22 cellular contexts compared by ENCODE assay signal in the genomic region with DNA sequence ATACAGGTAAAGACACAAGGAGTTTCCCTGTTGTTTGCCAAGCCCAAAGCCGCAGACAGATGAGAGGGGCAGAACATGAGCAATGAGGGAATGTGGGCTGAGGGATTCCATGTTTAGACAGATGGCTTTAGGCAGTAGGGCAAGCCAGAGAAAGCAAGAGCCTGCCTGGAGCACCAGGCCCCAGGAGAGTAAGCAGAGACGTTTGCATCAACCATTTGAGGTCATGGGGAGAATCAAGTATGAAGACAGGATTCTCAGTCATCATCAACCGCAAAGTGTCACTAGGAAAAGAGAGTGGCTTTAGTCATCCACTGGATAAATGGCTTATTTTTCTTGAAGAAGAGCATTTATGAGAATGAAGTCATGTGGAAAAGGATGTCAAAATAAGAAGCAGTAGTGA.
A peak's percentile ranks its signal among the peaks of the same experiment; 100 is the strongest.
DNase-seq lines count a peak whose midpoint lies in the region; ATAC-seq, FAIRE-seq and TF ChIP-seq lines count a peak whose summit lies in the region.
"Had no signal": no experiment of that assay in that cellular context is flagged by ENCODE, and none has a peak within 500 bp of the region (broad histone marks: within the 10 kb centered on the region; RNA-seq: fewer than 3 reads in every experiment).

No MANE protein-coding gene starts in this region.

- H3K4me1 Mint-ChIP-seq in GM23338 = peaks cover 10% of the 10 kb centered on the region; the same call in 2 of the 3 replicates
- peaks cover 11% of the 10 kb centered on the region for H3K4me1 Mint-ChIP-seq in activated T-cell treated with anti-CD3 and anti-CD28 coated beads, Interleukin-2, amount 50 U/mL, for 72 hours (ENCODE audit: low read depth)

- no peaks in the 10 kb centered on the region for H3K79me2 ChIP-seq in GM23338 (replicated peaks; ENCODE audit: insufficient read depth)
- H3K79me2 ChIP-seq in H1 (ENCODE audit: control insufficient read depth in 1 of 2, insufficient read depth in 2 of 2, low read length in 2 of 2) = no peaks in the 10 kb centered on the region

- no peak overlapping the region for H2AK5ac ChIP-seq in H1 (ENCODE audit: low read depth, low read length)

- H3K18ac ChIP-seq in H1 (ENCODE audit: extremely low read depth, low read length) = no peak overlapping the region

- H3K4me3 ChIP-seq in GM23338 (no peak overlapping the region), H1 (ENCODE audit: extremely low read depth in 1 of 4, insufficient read depth in 2 of 4, low read depth in 3 of 4, low read length in 4 of 4) (no peak overlapping the region), adrenal gland (no peak overlapping the region), right cardiac atrium (ENCODE audit: low read length) (no peak overlapping the region)
- H3K4me3 ChIP-seq: BLaER1, GM12878 had no signal

- H3K4ac ChIP-seq in H1 (replicated peaks; ENCODE audit: insufficient read length, low read depth, low read length) = no peak overlapping the region

- H3K27me3 Mint-ChIP-seq in GM23338 (ENCODE audit: insufficient read depth, low read depth, poor library complexity) = no peaks in the 10 kb centered on the region
- H3K27me3 Mint-ChIP-seq in activated T-cell treated with anti-CD3 and anti-CD28 coated beads, Interleukin-2, amount 50 U/mL, for 72 hours (ENCODE audit: low read depth) = peaks cover 7% of the 10 kb centered on the region

- no peak overlapping the region for H4K91ac ChIP-seq in H1 (replicated peaks; ENCODE audit: insufficient read length, low read length)

- H3K4me2 ChIP-seq in GM23338 = no peak overlapping the region
- H3K4me2 ChIP-seq in H1 (ENCODE audit: insufficient read depth in 1 of 2, low read depth in 2 of 2, low read length in 2 of 2) = no peak overlapping the region
- H3K4me2 ChIP-seq: BLaER1, SK-N-SH had no signal

- no peaks in the 10 kb centered on the region for H4K20me1 ChIP-seq in GM23338 (replicated peaks; ENCODE audit: insufficient read depth)
- H4K20me1 ChIP-seq in H1 (replicated peaks in 1 of 2; ENCODE audit: control insufficient read depth in 1 of 2, insufficient read depth in 2 of 2, low read length in 2 of 2) = no peaks in the 10 kb centered on the region
- H4K20me1 ChIP-seq: BLaER1 had no signal

- H3K36me3 ChIP-seq in GM23338 (ENCODE audit: insufficient read depth) = no peaks in the 10 kb centered on the region
- H3K36me3 ChIP-seq in H1 (ENCODE audit: control insufficient read depth in 2 of 4, insufficient read depth in 4 of 4, low read length in 3 of 4) = no peaks in the 10 kb centered on the region
- H3K36me3 ChIP-seq in adrenal gland (replicated peaks in 1 of 2) = no peaks in the 10 kb centered on the region
- H3K36me3 ChIP-seq: BLaER1 had no signal

- H2BK120ac ChIP-seq in H1 (replicated peaks; ENCODE audit: low read depth, low read length) = no peak overlapping the region

- no peak overlapping the region for H3K27ac Mint-ChIP-seq in GM23338
- H3K27ac Mint-ChIP-seq in activated T-cell treated with anti-CD3 and anti-CD28 coated beads, Interleukin-2, amount 50 U/mL, for 72 hours = no peak overlapping the region
- H3K27ac Mint-ChIP-seq: CD8-positive, alpha-beta T cell had no signal

- H2BK5ac ChIP-seq in H1 (ENCODE audit: low read depth, low read length) = no peak overlapping the region

- H2BK15ac ChIP-seq in H1 (ENCODE audit: low read length) = no peak overlapping the region

- no peaks in the 10 kb centered on the region for H3K9me2 ChIP-seq in GM23338 (ENCODE audit: insufficient read depth)
- H3K9me2 ChIP-seq: SK-N-SH had no signal

- intact Hi-C loops in sciatic nerve (cut with DNase I) (no loop called here), adrenal gland (cut with DNase I) (no loop called here), right cardiac atrium (cut with DNase I) (no loop called here)

- POLR2A ChIA-PET in H1 (lab: Charles Lee; ENCODE audit: partially characterized antibody) = no interaction called here

- no peak for DNase-seq in GM23338 (ENCODE audit: low spot score)
- DNase-seq in RPMI7951 (ENCODE audit: low read depth) = peak; percentile 43
- no peak for DNase-seq in H1 (ENCODE audit: low read depth in 1 of 2, low spot score in 2 of 2)
- DNase-seq in sciatic nerve (ENCODE audit: low spot score) = no peak
- no peak for DNase-seq in activated T-cell treated with anti-CD3 and anti-CD28 coated beads, Interleukin-2, amount 50 U/mL, for 72 hours
- no peak for DNase-seq in adrenal gland
- DNase-seq in right cardiac atrium = no peak
- DNase-seq: CD8-positive, alpha-beta T cell; DMS79 treated with DMSO at 0.1 percent for 48 hours; H7; IMR-90; Karpas-422; NCI-H1105; NCI-H1694 treated with DMSO at 0.1 percent for 48 hours; NCI-H2107; SK-N-SH had no signal

- H3K4me1 ChIP-seq in GM23338 (ENCODE audit: insufficient read depth) = no peaks in the 10 kb centered on the region
- no peaks in the 10 kb centered on the region for H3K4me1 ChIP-seq in H1 (replicated peaks in 1 of 4; ENCODE audit: control insufficient read depth in 3 of 4, insufficient read depth in 4 of 4, low read length in 3 of 4)
- no peaks in the 10 kb centered on the region for H3K4me1 ChIP-seq in adrenal gland (replicated peaks in 1 of 2)
- H3K4me1 ChIP-seq in right cardiac atrium (ENCODE audit: control insufficient read depth, insufficient read depth, low read length) = no peaks in the 10 kb centered on the region
- H3K4me1 ChIP-seq: BLaER1 had no signal

- FAIRE-seq in H1 (lab: Jason Lieb, UNC) = no peak
- FAIRE-seq: A204.1, G401.6, GM12878 had no signal

- TF ChIP-seq RAD21 in H1 (IDR thresholded peaks at IDR 0.05 in 1 of 2, conservative IDR thresholded peaks at IDR 0.05 in 1 of 2; ENCODE audit: low read depth in 2 of 2, low read length in 2 of 2) = no peak

- ATAC-seq in GM23338 (no peak), sciatic nerve (peak; percentile 96), GM19328 (IDR thresholded peaks at IDR 0.05; ENCODE audit: unreplicated experiment) (no peak), right cardiac atrium (no peak)
- no peak for ATAC-seq in activated T-cell treated with anti-CD3 and anti-CD28 coated beads, Interleukin-2, amount 50 U/mL, for 72 hours (replicated peaks in 1 of 2)
- ATAC-seq: CD8-positive, alpha-beta T cell; GM12878; Right ventricle myocardium inferior had no signal

- H2AFZ ChIP-seq in GM23338 (peak overlapping the region; percentile 60; the same call in 1 of the 2 replicates), H1 (ENCODE audit: low read length) (no peak overlapping the region)

- H2BK12ac ChIP-seq in H1 (ENCODE audit: low read depth, low read length) = no peak overlapping the region

- H3K23ac ChIP-seq in H1 (ENCODE audit: insufficient read length) = no peak overlapping the region

- no peaks in the 10 kb centered on the region for H3K36me3 Mint-ChIP-seq in GM23338 (ENCODE audit: low read depth)
- no peaks in the 10 kb centered on the region for H3K36me3 Mint-ChIP-seq in activated T-cell treated with anti-CD3 and anti-CD28 coated beads, Interleukin-2, amount 50 U/mL, for 72 hours (ENCODE audit: insufficient read depth in 2 of 2)
- H3K36me3 Mint-ChIP-seq: CD8-positive, alpha-beta T cell had no signal

- peak overlapping the region; percentile 14; the same call in 1 of the 2 replicates for H4K8ac ChIP-seq in H1 (ENCODE audit: extremely low read depth, insufficient read depth, low read length)

- H3K27me3 ChIP-seq in GM23338 (ENCODE audit: insufficient read depth) (no peaks in the 10 kb centered on the region), H1 (replicated peaks in 1 of 4; ENCODE audit: control insufficient read depth in 3 of 4, extremely low read depth in 1 of 4, insufficient read depth in 3 of 4, low read length in 3 of 4) (no peaks in the 10 kb centered on the region), adrenal gland (no peaks in the 10 kb centered on the region), right cardiac atrium (ENCODE audit: control insufficient read depth, insufficient read depth) (no peaks in the 10 kb centered on the region)
- H3K27me3 ChIP-seq: BLaER1 had no signal

- H3K23me2 ChIP-seq in H1 (ENCODE audit: low read depth, low read length) = no peaks in the 10 kb centered on the region

- no peak overlapping the region for H3K14ac ChIP-seq in H1 (ENCODE audit: insufficient read length)

- no peak overlapping the region for H3K56ac ChIP-seq in H1 (replicated peaks; ENCODE audit: insufficient read length, low read depth, low read length)

- TF ChIP-seq CTCF in GM23338 (conservative IDR thresholded peaks at IDR 0.05; ENCODE audit: low read depth in 2 of 2) (no peak), H1 (IDR thresholded peaks at IDR 0.05; ENCODE audit: control extremely low read depth in 1 of 3, insufficient read depth in 1 of 3, low read depth in 1 of 3, low read length in 3 of 3) (no peak), adrenal gland (IDR thresholded peaks at IDR 0.05) (no peak)

- no peak for TF ChIP-seq EP300 in H1 (IDR thresholded peaks at IDR 0.05; ENCODE audit: borderline replicate concordance in 1 of 2, low read depth in 2 of 2, low read length in 2 of 2)

- TF ChIP-seq POLR2A in H1 (IDR thresholded peaks at IDR 0.05; ENCODE audit: control extremely low read depth in 1 of 2, low read depth in 2 of 2, low read length in 2 of 2) = no peak
- TF ChIP-seq POLR2A in adrenal gland (IDR thresholded peaks at IDR 0.05) = no peak

- H4K5ac ChIP-seq in H1 (ENCODE audit: insufficient read length, low read depth, low read length) = no peak overlapping the region

- 89% methylated on average over 3 of the region's 3 CpGs; no CpG with 5 or more reads in 1 of the 2 experiments for WGBS in H1 (ENCODE audit: extremely low coverage in 1 of 2, insufficient coverage in 1 of 2, insufficient read length in 1 of 2, insufficient replicate concordance in 2 of 2, low coverage in 1 of 2, low lambda C conversion rate in 2 of 2, missing lambda C conversion rate in 1 of 2), 2 experiments
- 73 to 87% (median 82%) methylated on average over 3 of the region's 3 CpGs for WGBS in adrenal gland, 4 donors
- WGBS in right cardiac atrium = 78% methylated on average over 3 of the region's 3 CpGs

- H2BK20ac ChIP-seq in H1 (ENCODE audit: low read length) = no peak overlapping the region

- no peak overlapping the region for H3K9ac ChIP-seq in H1 (replicated peaks in 1 of 4; ENCODE audit: extremely low read depth in 1 of 4, low read depth in 3 of 4, low read length in 3 of 4)
- H3K9ac ChIP-seq: BLaER1, SK-N-SH had no signal

- H3F3A ChIP-seq in GM23338 (replicated peaks; ENCODE audit: low read depth) = no peaks in the 10 kb centered on the region

- H3K27ac ChIP-seq in GM23338 (ENCODE audit: low read depth) (no peak overlapping the region), H1 (ENCODE audit: low read depth, low read length) (no peak overlapping the region), adrenal gland (no peak overlapping the region), right cardiac atrium (ENCODE audit: low read length) (no peak overlapping the region)
- H3K27ac ChIP-seq: BLaER1 had no signal

- CTCF ChIA-PET in H1 (lab: Charles Lee; ENCODE audit: partially characterized antibody) = no interaction called here

- H3K9me3 ChIP-seq in H1 (ENCODE audit: insufficient read depth in 2 of 2, low read depth in 1 of 2, low read length in 1 of 2) = no peaks in the 10 kb centered on the region
- H3K9me3 ChIP-seq in adrenal gland (replicated peaks in 1 of 3) = no peaks in the 10 kb centered on the region
- no peaks in the 10 kb centered on the region for H3K9me3 ChIP-seq in right cardiac atrium (ENCODE audit: control insufficient read depth, low read length)
- H3K9me3 ChIP-seq: BLaER1, SK-N-SH had no signal

- no peak overlapping the region for H3K4me3 Mint-ChIP-seq in GM23338
- H3K4me3 Mint-ChIP-seq in activated T-cell treated with anti-CD3 and anti-CD28 coated beads, Interleukin-2, amount 50 U/mL, for 72 hours = no peak overlapping the region
- H3K4me3 Mint-ChIP-seq: CD8-positive, alpha-beta T cell had no signal

- no peaks in the 10 kb centered on the region for H3K9me3 Mint-ChIP-seq in GM23338
- H3K9me3 Mint-ChIP-seq in activated T-cell treated with anti-CD3 and anti-CD28 coated beads, Interleukin-2, amount 50 U/mL, for 72 hours = peaks cover 0 to 4% of the 10 kb centered on the region in 2 donors
- H3K9me3 Mint-ChIP-seq: CD8-positive, alpha-beta T cell had no signal

- no peaks in the 10 kb centered on the region for H3K79me1 ChIP-seq in H1 (ENCODE audit: low read depth, low read length)
